Comparison of ENCODE assay signal across 23 cellular contexts in genomic region chr18:68833756-68834155, GRCh38.
"Had no signal": no experiment of that assay in that cellular context is flagged by ENCODE, and none has a peak within 500 bp of the region (broad histone marks: within the 10 kb centered on the region; RNA-seq: fewer than 3 reads in every experiment).

No MANE protein-coding gene starts in this region.

- H3K36me3 ChIP-seq: cardiac muscle cell, colonic mucosa, WERI-Rb-1 had no signal

- H3K9me3 ChIP-seq: colonic mucosa had no signal

- H3K4me3 ChIP-seq: cardiac muscle cell, colonic mucosa, SK-N-MC had no signal

- H3K4me1 ChIP-seq: colonic mucosa had no signal

- ATAC-seq: activated naive CD8-positive, alpha-beta T cell treated with anti-CD3 and anti-CD28 coated beads, Interleukin-2, amount 50 U/mL, for 24 hours had no signal

- DNase-seq: activated CD4-positive, alpha-beta memory T cell treated with anti-CD3 and anti-CD28 coated beads, Interleukin-2, amount 10 ng/mL, durations not matched to agents 7 days and 5 days; activated CD4-positive, alpha-beta T cell treated with anti-CD3 and anti-CD28 coated beads for 1 hour; activated CD4-positive, alpha-beta T cell treated with anti-CD3 and anti-CD28 coated beads for 48 hours; activated CD4-positive, CD25-positive, alpha-beta regulatory T cell; activated gamma-delta T cell; activated naive CD4-positive, alpha-beta T cell treated with anti-CD3 and anti-CD28 coated beads, Interleukin-2, amount 10 ng/mL, durations not matched to agents 7 days and 5 days; activated naive CD8-positive, alpha-beta T cell treated with anti-CD3 and anti-CD28 coated beads, Interleukin-2, amount 50 U/mL, for 24 hours; activated T-cell treated with anti-CD3 and anti-CD28 coated beads, Interleukin-2, amount 50 U/mL, for 24 hours; anterior cingulate cortex; colonic mucosa; NCI-H1105; NCI-H1417 treated with DMSO at 0.1 percent for 48 hours; NCI-H1930; NCI-H2081 treated with DMSO at 0.1 percent for 48 hours; NCI-H226; NCI-H446 treated with DMSO at 0.1 percent for 48 hours; NCI-H524; NCI-H748 treated with DMSO at 0.1 percent for 48 hours; Right ventricle myocardium superior; T1000; WERI-Rb-1 had no signal

- H3K27me3 ChIP-seq: cardiac muscle cell, colonic mucosa had no signal

- H3K27ac ChIP-seq: cardiac muscle cell, colonic mucosa, SK-N-MC, WERI-Rb-1 had no signal
